In the genomic region with DNA sequence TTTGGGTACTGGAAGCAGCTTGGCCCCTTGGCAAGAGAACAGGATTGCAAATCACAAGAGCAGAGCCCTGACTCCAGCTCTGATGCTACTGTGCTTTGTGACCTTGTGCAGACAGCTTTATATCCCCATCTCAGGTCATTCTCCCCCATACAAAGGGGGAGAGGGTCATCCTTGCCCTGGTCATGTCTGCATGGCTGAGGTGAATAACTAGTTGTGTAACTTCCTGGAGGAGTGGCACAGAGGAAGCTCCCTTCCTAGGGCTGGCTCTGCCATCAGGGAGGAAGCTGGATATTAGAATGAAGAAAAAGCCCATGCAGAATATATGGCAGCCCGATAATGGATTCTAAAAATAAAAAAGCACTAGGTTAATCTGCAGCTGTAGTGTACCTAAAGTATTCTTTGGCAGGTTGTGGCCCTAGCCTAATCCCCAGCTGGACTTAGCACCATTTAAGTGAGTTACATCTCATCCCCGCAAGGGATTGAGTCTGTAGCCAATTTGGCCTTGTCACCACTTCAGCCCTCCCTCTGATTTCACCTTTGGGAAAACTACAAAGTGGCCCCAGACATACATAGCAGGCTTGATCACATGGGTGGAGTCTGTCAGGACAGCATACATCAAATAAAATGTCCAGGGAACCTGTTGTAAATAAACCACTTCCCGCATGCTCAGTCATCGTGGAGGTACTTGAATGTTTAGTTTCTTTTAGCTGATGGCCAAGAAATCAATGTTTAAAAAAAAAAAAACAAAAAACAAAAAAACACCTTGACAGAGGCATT, we compare ENCODE assay signal across 10 cellular contexts.
DNase-seq lines count a peak whose midpoint lies in the region; ATAC-seq, FAIRE-seq and TF ChIP-seq lines count a peak whose summit lies in the region.
"Had no signal": no experiment of that assay in that cellular context is flagged by ENCODE, and none has a peak within 500 bp of the region (broad histone marks: within the 10 kb centered on the region; RNA-seq: fewer than 3 reads in every experiment).

No MANE protein-coding gene starts in this region.

- H2AFZ ChIP-seq in HepG2 (ENCODE audit: low read length): no peak overlapping the region

- 77% methylated on average over 4 of the region's 4 CpGs for WGBS in HepG2 (ENCODE audit: low lambda C conversion rate)
- whole genome bisulfite sequencing in suprapubic skin: 80% methylated on average over 4 of the region's 4 CpGs
- 79 to 83% methylated on average over 4 of the region's 4 CpGs for WGBS in lower leg skin, 2 donors

- H3K9ac ChIP-seq in HepG2 (ENCODE audit: insufficient read depth, low read depth, low read length): no peak overlapping the region

- peak overlapping the region; percentile 69 for H3K27ac Mint-ChIP-seq in activated CD4-positive, alpha-beta memory T cell treated with anti-CD3 and anti-CD28 coated beads, Interleukin-2, amount 10 ng/mL, durations not matched to agents 7 days and 5 days

- no TSS peak for BruUV-seq in HepG2 (replicated peaks; lab: Mats Ljungman, UMichigan)

- TF ChIP-seq CTCF in HepG2 (CRISPR knock-in tag; IDR thresholded peaks at IDR 0.05) (no peak), suprapubic skin (IDR thresholded peaks at IDR 0.05) (no peak), lower leg skin (IDR thresholded peaks at IDR 0.05) (no peak)

- in situ Hi-C loops in HepG2 (cut with HindIII; ENCODE audit: extremely low pct_ligation_motif_present, low pct_unique_long_range_greater_than_20kb): loop anchor here (5.0 kb wide), 1 partner anchor 52 kb away; no protein-coding TSS in a partner anchor

- TF ChIP-seq EP300 in HepG2 (IDR thresholded peaks at IDR 0.05; ENCODE audit: low read depth in 2 of 2, low read length in 2 of 2): no peak
- TF ChIP-seq EP300 in HepG2 (CRISPR knock-in tag; IDR thresholded peaks at IDR 0.05; ENCODE audit: borderline replicate concordance): no peak
- TF ChIP-seq EP300 in suprapubic skin (IDR thresholded peaks at IDR 0.05): no peak

- H3K27ac ChIP-seq in HepG2 (ENCODE audit: extremely low read length, insufficient read depth, low read length): no peak overlapping the region
- H3K27ac ChIP-seq in suprapubic skin: peak overlapping the region; percentile 39

- no peaks in the 10 kb centered on the region for H4K20me1 ChIP-seq in HepG2 (ENCODE audit: insufficient read depth, low read length)

- H3K4me3 Mint-ChIP-seq in activated CD4-positive, alpha-beta memory T cell treated with anti-CD3 and anti-CD28 coated beads, Interleukin-2, amount 10 ng/mL, durations not matched to agents 7 days and 5 days: no peak overlapping the region

- no peaks in the 10 kb centered on the region for H3K27me3 Mint-ChIP-seq in activated CD4-positive, alpha-beta memory T cell treated with anti-CD3 and anti-CD28 coated beads, Interleukin-2, amount 10 ng/mL, durations not matched to agents 7 days and 5 days

- H3K36me3 ChIP-seq in HepG2 (replicated peaks in 1 of 2; ENCODE audit: control insufficient read depth in 1 of 2, insufficient read depth in 2 of 2, low read length in 2 of 2) (no peaks in the 10 kb centered on the region; a peak in 1 of 5 replicates), suprapubic skin (no peaks in the 10 kb centered on the region)

- CTCF ChIA-PET in activated CD4-positive, alpha-beta memory T cell treated with anti-CD3 and anti-CD28 coated beads, Interleukin-2, amount 10 ng/mL, durations not matched to agents 7 days and 5 days (lab: Charles Lee): interaction anchor here (0.6 to 1.2 kb wide), 3 partner anchors 16 to 149 kb away, joined by 3 to 4 read pairs (median 3); no protein-coding TSS in a partner anchor
- CTCF ChIA-PET in HepG2 (lab: Yijun Ruan, JAX; ENCODE audit: low intra/inter-chr PET ratio, low total read pairs): no interaction called here

- no peak for TF ChIP-seq RAD21 in HepG2 (CRISPR knock-in tag; IDR thresholded peaks at IDR 0.05)

- H3K79me2 ChIP-seq in HepG2 (ENCODE audit: insufficient read depth, low read length): no peaks in the 10 kb centered on the region

- peaks cover 22% of the 10 kb centered on the region for H3K36me3 Mint-ChIP-seq in activated CD4-positive, alpha-beta memory T cell treated with anti-CD3 and anti-CD28 coated beads, Interleukin-2, amount 10 ng/mL, durations not matched to agents 7 days and 5 days (ENCODE audit: low read depth)

- POLR2A ChIA-PET in activated CD4-positive, alpha-beta memory T cell treated with anti-CD3 and anti-CD28 coated beads, Interleukin-2, amount 10 ng/mL, durations not matched to agents 7 days and 5 days (lab: Charles Lee): interaction anchor here (0.7 to 5.5 kb wide), 8 partner anchors 20 to 314 kb away, joined by 3 to 41 read pairs (median 4); no protein-coding TSS in a partner anchor
- POLR2A ChIA-PET in HepG2 (lab: Yijun Ruan, JAX): interaction anchor here (0.9 to 6.6 kb wide), 6 partner anchors 19 to 142 kb away, joined by 3 to 72 read pairs (median 4); a partner anchor contains a TSS

- intact Hi-C loops in HepG2 (cut with micrococcal nuclease; ENCODE audit: unreplicated experiment): loop anchor here (5.0 kb wide), 2 partner anchors 68 to 142 kb away; a partner anchor contains a TSS
- intact Hi-C loops in lower leg skin (cut with DNase I; ENCODE audit: low total_unique reads): no loop called here

- no peak overlapping the region for H3K4me2 ChIP-seq in HepG2 (ENCODE audit: low read depth, low read length)

- ATAC-seq in HepG2: no peak

- no peak for FAIRE-seq in HepG2 (lab: Jason Lieb, UNC)

- peaks cover 87% of the 10 kb centered on the region for H3K4me1 Mint-ChIP-seq in activated CD4-positive, alpha-beta memory T cell treated with anti-CD3 and anti-CD28 coated beads, Interleukin-2, amount 10 ng/mL, durations not matched to agents 7 days and 5 days

- peaks cover 65% of the 10 kb centered on the region for H3K4me1 ChIP-seq in HepG2 (ENCODE audit: insufficient read depth, low read length)
- peaks cover 48% of the 10 kb centered on the region for H3K4me1 ChIP-seq in suprapubic skin

- H3K27me3 ChIP-seq in HepG2 (ENCODE audit: control insufficient read depth in 1 of 2, insufficient read depth in 2 of 2, low read length in 2 of 2): no peaks in the 10 kb centered on the region
- no peaks in the 10 kb centered on the region for H3K27me3 ChIP-seq in suprapubic skin

- DNase-seq in NCI-H82 (lab: John Stamatoyannopoulos, UW) (peak; percentile 47), NCI-H82 treated with DMSO at 0.1 percent for 48 hours (lab: John Stamatoyannopoulos, UW; ENCODE audit: unreplicated experiment) (no peak), HepG2 (ENCODE audit: low spot score) (peak; percentile 60), suprapubic skin (ENCODE audit: low spot score in 2 of 2) (no peak), lower leg skin (ENCODE audit: low spot score in 2 of 2) (no peak), AG20443 (ENCODE audit: low spot score) (no peak), NCI-H446 (lab: John Stamatoyannopoulos, UW) (no peak)
- DNase-seq in activated CD4-positive, alpha-beta memory T cell treated with anti-CD3 and anti-CD28 coated beads, Interleukin-2, amount 10 ng/mL, durations not matched to agents 7 days and 5 days: no peak
- DNase-seq: NCI-H2171, T1000 had no signal

- no peak for TF ChIP-seq POLR2A in HepG2 (IDR thresholded peaks at IDR 0.05; ENCODE audit: insufficient read depth in 1 of 2, low read depth in 2 of 2, low read length in 2 of 2)
- no peak for TF ChIP-seq POLR2A in suprapubic skin (IDR thresholded peaks at IDR 0.05)
- TF ChIP-seq POLR2A in lower leg skin (IDR thresholded peaks at IDR 0.05): no peak

- H3K4me3 ChIP-seq in HepG2 (replicated peaks in 1 of 3; ENCODE audit: insufficient read depth in 1 of 3, low read depth in 2 of 3, low read length in 3 of 3) (no peak overlapping the region), suprapubic skin (no peak overlapping the region), lower leg skin (ENCODE audit: low read depth, poor library complexity, severe bottlenecking) (no peak overlapping the region)

- H3K9me3 ChIP-seq in HepG2 (ENCODE audit: low read length) (peaks cover 9% of the 10 kb centered on the region; the same call in 1 of the 2 replicates), suprapubic skin (no peaks in the 10 kb centered on the region)

- H3K9me3 Mint-ChIP-seq in activated CD4-positive, alpha-beta memory T cell treated with anti-CD3 and anti-CD28 coated beads, Interleukin-2, amount 10 ng/mL, durations not matched to agents 7 days and 5 days: no peaks in the 10 kb centered on the region

TF ChIP-seq in HepG2, 621 proteins besides CTCF, POLR2A, EP300 and RAD21 (continues in another document):
- TF ChIP-seq, protein P1, sequence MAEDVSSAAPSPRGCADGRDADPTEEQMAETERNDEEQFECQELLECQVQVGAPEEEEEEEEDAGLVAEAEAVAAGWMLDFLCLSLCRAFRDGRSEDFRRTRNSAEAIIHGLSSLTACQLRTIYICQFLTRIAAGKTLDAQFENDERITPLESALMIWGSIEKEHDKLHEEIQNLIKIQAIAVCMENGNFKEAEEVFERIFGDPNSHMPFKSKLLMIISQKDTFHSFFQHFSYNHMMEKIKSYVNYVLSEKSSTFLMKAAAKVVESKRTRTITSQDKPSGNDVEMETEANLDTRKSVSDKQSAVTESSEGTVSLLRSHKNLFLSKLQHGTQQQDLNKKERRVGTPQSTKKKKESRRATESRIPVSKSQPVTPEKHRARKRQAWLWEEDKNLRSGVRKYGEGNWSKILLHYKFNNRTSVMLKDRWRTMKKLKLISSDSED (CRISPR knock-in tag; IDR thresholded peaks at IDR 0.05): no peak
- TF ChIP-seq ZNF3 (CRISPR knock-in tag; IDR thresholded peaks at IDR 0.05): no peak
- 0 out of 2 replicates have a peak, but pooled peaks have one; percentile 12 for TF ChIP-seq TCF7 (IDR thresholded peaks at IDR 0.05; ENCODE audit: low read depth)
- TF ChIP-seq RCOR2 (CRISPR knock-in tag; IDR thresholded peaks at IDR 0.05): 0 out of 2 replicates have a peak, but pooled peaks have one; percentile 24
- TF ChIP-seq TBX2 (CRISPR knock-in tag; IDR thresholded peaks at IDR 0.05; ENCODE audit: borderline replicate concordance): 0 out of 2 replicates have a peak, but pooled peaks have one; percentile 3

Comparison
In these comparisons a context has a peak if more than half of its experiments do, and no peak if none do; other contexts are left out.
1. DNase-seq: peak in NCI-H82 (single experiment) and HepG2 (single experiment); none in NCI-H82 treated with DMSO at 0.1 percent for 48 hours (single experiment), activated CD4-positive, alpha-beta memory T cell treated with anti-CD3 and anti-CD28 coated beads, Interleukin-2, amount 10 ng/mL, durations not matched to agents 7 days and 5 days (single experiment), suprapubic skin (0 of 2), lower leg skin (0 of 2), AG20443 (single experiment) and NCI-H446 (0 of 2).